In genomic region chr16:70702624-70703023, GRCh38 we compare ENCODE assay signal across 12 cellular contexts. TPM values are rescaled to one million over a fixed set of nuclear protein-coding genes. Genes with fewer than 3 reads are reported as not detected.
DNase-seq lines count a peak whose midpoint lies in the region; ATAC-seq and TF ChIP-seq lines count a peak whose summit lies in the region.
"Had no signal": no experiment of that assay in that cellular context is flagged by ENCODE, and none has a peak within 500 bp of the region (broad histone marks: within the 10 kb centered on the region; RNA-seq: fewer than 3 reads in every experiment).

No MANE protein-coding gene starts in this region.

- H3K27me3 ChIP-seq in ascending aorta (no peaks in the 10 kb centered on the region), right lobe of liver (no peaks in the 10 kb centered on the region), stomach (no peaks in the 10 kb centered on the region), H7 (ENCODE audit: control insufficient read depth, insufficient read depth, low read length) (no peaks in the 10 kb centered on the region)
- H3K27me3 ChIP-seq: testis had no signal

- WGBS in right lobe of liver (ENCODE audit: insufficient coverage, low coverage, low lambda C conversion rate, missing lambda C conversion rate), result 0% methylated on average over 1 of the region's 8 CpGs
- 76 to 95% (median 80%) methylated on average over 6 to 8 of the region's 8 CpGs for WGBS in stomach, 5 donors

- H3K4me3 ChIP-seq in ascending aorta (no peak overlapping the region), right lobe of liver (no peak overlapping the region), stomach (no peak overlapping the region), H7 (ENCODE audit: insufficient read depth, low read depth, low read length) (no peak overlapping the region)
- H3K4me3 ChIP-seq: testis had no signal

- H3K36me3 ChIP-seq in ascending aorta (no peaks in the 10 kb centered on the region), right lobe of liver (no peaks in the 10 kb centered on the region), stomach (peaks cover 0 to 19% (median 15%) of the 10 kb centered on the region in 4 donors), H7 (replicated peaks; ENCODE audit: control insufficient read depth, insufficient read depth, low read length) (no peaks in the 10 kb centered on the region; the same call in 1 of the 2 replicates)

- H3K27ac ChIP-seq in ascending aorta (peak overlapping the region; percentile 91 to 96), right lobe of liver (peak overlapping the region in 1 of 3 donors; percentile 20), stomach (peak overlapping the region; percentile 31 to 95 (median 79))
- H3K27ac ChIP-seq: testis had no signal

- H3K4me1 ChIP-seq in ascending aorta (peaks cover 33 to 73% of the 10 kb centered on the region in 2 donors), right lobe of liver (peaks cover 0 to 17% (median 0%) of the 10 kb centered on the region in 4 donors), stomach (peaks cover 15 to 89% (median 70%) of the 10 kb centered on the region in 4 donors)

- ATAC-seq in right lobe of liver, result peak in 3 of 4 donors; percentile 7 to 33 (median 17)

- no peak for TF ChIP-seq CTCF in ascending aorta (IDR thresholded peaks at IDR 0.05)
- no peak for TF ChIP-seq CTCF in right lobe of liver (IDR thresholded peaks at IDR 0.05)
- no peak for TF ChIP-seq CTCF in stomach (IDR thresholded peaks at IDR 0.05)

- H3K9me3 ChIP-seq in ascending aorta, result no peaks in the 10 kb centered on the region
- H3K9me3 ChIP-seq in right lobe of liver, result no peaks in the 10 kb centered on the region
- H3K9me3 ChIP-seq in stomach, result no peaks in the 10 kb centered on the region
- H3K9me3 ChIP-seq: testis had no signal

- DNase-seq in NCI-H510A (lab: John Stamatoyannopoulos, UW), result peak; percentile 57
- DNase-seq in ascending aorta (ENCODE audit: low spot score in 2 of 2), result no peak
- DNase-seq in right lobe of liver, result no peak
- no peak for DNase-seq in stomach
- no peak for DNase-seq in H7
- DNase-seq in activated CD4-positive, alpha-beta T cell treated with anti-CD3 and anti-CD28 coated beads for 48 hours, result no peak
- no peak for DNase-seq in occipital lobe (lab: John Stamatoyannopoulos, UW)
- DNase-seq: stimulated activated CD4-positive, alpha-beta T cell treated with anti-CD3 and anti-CD28 coated beads, Interleukin-1b, Interleukin-23, amount 100 ng/mL, for 48 hours; SW 1271; testis had no signal

- intact Hi-C loops in ascending aorta (cut with DNase I) (loop anchor here (1.0 to 5.0 kb wide), 3 partner anchors 13 to 44 kb away; no protein-coding TSS in a partner anchor), right lobe of liver (cut with DNase I) (no loop called here), stomach (cut with DNase I; ENCODE audit: low total_unique reads) (no loop called here)

- TF ChIP-seq EP300 in stomach (IDR thresholded peaks at IDR 0.05), result no peak

- TF ChIP-seq POLR2A in right lobe of liver (IDR thresholded peaks at IDR 0.05) (no peak), stomach (IDR thresholded peaks at IDR 0.05) (no peak)

RNA-seq across cellular contexts. Expression of gene MTSS2, which starts 16.8 kb away (rescaled TPM):
- total RNA-seq in ascending aorta (98.6 TPM), right lobe of liver (100 to 1,000 TPM in 2 of 6 experiments, 10 to 100 TPM in 4; 28.5 to 117 (median 80.2) TPM), stomach (10 to 100 TPM in 4 of 5 donors, 1 to 10 TPM in 1; 5.8 to 50.7 (median 17.4) TPM), occipital lobe (35.4 TPM)
- 10 to 100 TPM; 19.7 to 42.2 (median 33.0) TPM for polyA plus RNA-seq in stomach
- total RNA-seq in H7 (2014; rRNA removed; shearing (Covaris generic)), result 30.7 and 44.8 TPM in 2 replicates

RNA-seq across cellular contexts. Expression of gene IL34, which starts 56.3 kb away (rescaled TPM):
- total RNA-seq in ascending aorta (116 TPM), right lobe of liver (1 to 10 TPM in 1 of 6 experiments, under 1 TPM in 5; 0.27 to 1.1 (median 0.49) TPM), stomach (1 to 10 TPM in 1 of 5 donors, under 1 TPM in 2, not detected in 2; 0.45 to 2.0 (median 0.87) TPM), occipital lobe (1.7 TPM)
- polyA plus RNA-seq in stomach, result 1 to 10 TPM; 1.5 to 5.9 (median 2.1) TPM
- total RNA-seq in H7 (2014; rRNA removed; shearing (Covaris generic)), result 8.5 and 8.8 TPM in 2 replicates
- total RNA-seq: activated CD8-positive, alpha-beta memory T cell treated with anti-CD3 and anti-CD28 coated beads for 36 hours; NCI-H460 had no signal

Comparison
In these comparisons a context has a peak if more than half of its experiments do, and no peak if none do; other contexts are left out.
1. RNA of gene IL34, which starts 56.3 kb away (total RNA-seq): 116 TPM in ascending aorta (single experiment); 8.5 to 8.8 TPM in H7, 1.7 TPM in occipital lobe (single experiment), 0.27 to 1.1 TPM in right lobe of liver and 0.45 to 2.0 TPM in stomach; every median in the first group is over 10 times any median in the second.